In the genomic region with DNA sequence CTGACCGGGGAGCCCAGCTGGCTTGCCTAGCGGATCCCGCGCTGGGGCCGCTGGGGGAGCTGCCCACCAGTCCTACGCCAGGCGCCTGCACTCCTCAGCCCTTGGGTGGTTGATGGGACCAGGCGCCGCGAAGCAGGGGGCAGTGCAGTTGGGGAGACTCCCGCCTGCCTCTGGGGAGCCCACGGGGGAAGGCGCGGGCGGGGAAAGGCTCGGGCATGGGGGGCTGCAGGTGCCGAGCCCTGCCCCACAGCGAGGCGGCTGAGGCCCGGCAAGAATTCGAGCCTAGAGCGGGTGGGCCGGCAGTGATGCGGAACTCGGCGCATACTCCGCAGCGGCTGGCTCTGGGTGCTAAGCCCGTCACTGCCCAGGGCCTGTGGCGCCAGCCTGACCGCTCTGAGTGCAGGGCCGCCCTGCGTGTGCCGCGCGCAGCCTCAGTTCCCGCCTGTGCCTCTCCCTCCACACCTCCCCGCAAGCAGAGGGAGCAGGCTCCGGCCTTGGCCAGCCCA, we compare ENCODE assay signal across 16 cellular contexts.
A peak's percentile ranks its signal among the peaks of the same experiment; 100 is the strongest.
DNase-seq lines count a peak whose midpoint lies in the region; ATAC-seq and TF ChIP-seq lines count a peak whose summit lies in the region.
"Had no signal": no experiment of that assay in that cellular context is flagged by ENCODE, and none has a peak within 500 bp of the region (broad histone marks: within the 10 kb centered on the region; RNA-seq: fewer than 3 reads in every experiment).

No MANE protein-coding gene starts in this region.

- intact Hi-C loops in activated T-helper 1 cell treated with anti-CD3 and anti-CD28 coated beads, Interleukin-12 subunit alpha, Interleukin-12 subunit beta, Interleukin-2, Interleukin-4 antibody, amounts not matched to agents 30 ng/mL and 10 ng/mL and 1 ng/mL, durations not matched to agents 14 hours and 24 hours and 36 hours (cut with micrococcal nuclease) = no loop called here

- no peaks in the 10 kb centered on the region for H3K4me1 Mint-ChIP-seq in osteocyte (ENCODE audit: unreplicated experiment)
- no peaks in the 10 kb centered on the region for H3K4me1 Mint-ChIP-seq in activated T-helper 1 cell treated with anti-CD3 and anti-CD28 coated beads, Interleukin-12 subunit alpha, Interleukin-12 subunit beta, Interleukin-2, Interleukin-4 antibody, amounts not matched to agents 30 ng/mL and 10 ng/mL and 1 ng/mL, durations not matched to agents 14 hours and 24 hours and 36 hours (ENCODE audit: low read depth)
- H3K4me1 Mint-ChIP-seq: CD14-positive monocyte had no signal

- no peaks in the 10 kb centered on the region for H3K27me3 Mint-ChIP-seq in osteocyte (ENCODE audit: unreplicated experiment)
- peaks cover 4% of the 10 kb centered on the region for H3K27me3 Mint-ChIP-seq in activated T-helper 1 cell treated with anti-CD3 and anti-CD28 coated beads, Interleukin-12 subunit alpha, Interleukin-12 subunit beta, Interleukin-2, Interleukin-4 antibody, amounts not matched to agents 30 ng/mL and 10 ng/mL and 1 ng/mL, durations not matched to agents 14 hours and 24 hours and 36 hours (ENCODE audit: insufficient read depth)

- ATAC-seq in activated naive CD4-positive, alpha-beta T cell treated with anti-CD3 and anti-CD28 coated beads, Interleukin-2, amount 50 U/mL, for 72 hours = no peak
- ATAC-seq: GM12878 had no signal

- no peak for TF ChIP-seq CTCF in osteocyte (IDR thresholded peaks at IDR 0.05)

- peaks cover 15% of the 10 kb centered on the region for H3K9me3 Mint-ChIP-seq in osteocyte (ENCODE audit: unreplicated experiment)
- H3K9me3 Mint-ChIP-seq in activated T-helper 1 cell treated with anti-CD3 and anti-CD28 coated beads, Interleukin-12 subunit alpha, Interleukin-12 subunit beta, Interleukin-2, Interleukin-4 antibody, amounts not matched to agents 30 ng/mL and 10 ng/mL and 1 ng/mL, durations not matched to agents 14 hours and 24 hours and 36 hours = no peaks in the 10 kb centered on the region
- no peaks in the 10 kb centered on the region for H3K9me3 Mint-ChIP-seq in activated naive CD4-positive, alpha-beta T cell treated with anti-CD3 and anti-CD28 coated beads, Interleukin-2, amount 50 U/mL, for 72 hours

- in situ Hi-C loops in ACHN (cut with HindIII; ENCODE audit: low pct_ligation_motif_present, low pct_unique_long_range_greater_than_20kb, low sequenced_read_pairs) = no loop called here

- H3K36me3 Mint-ChIP-seq in osteocyte (ENCODE audit: unreplicated experiment) = no peaks in the 10 kb centered on the region
- H3K36me3 Mint-ChIP-seq in activated T-helper 1 cell treated with anti-CD3 and anti-CD28 coated beads, Interleukin-12 subunit alpha, Interleukin-12 subunit beta, Interleukin-2, Interleukin-4 antibody, amounts not matched to agents 30 ng/mL and 10 ng/mL and 1 ng/mL, durations not matched to agents 14 hours and 24 hours and 36 hours (ENCODE audit: low read depth) = no peaks in the 10 kb centered on the region
- peaks cover 0 to 11% of the 10 kb centered on the region in 2 donors for H3K36me3 Mint-ChIP-seq in activated naive CD4-positive, alpha-beta T cell treated with anti-CD3 and anti-CD28 coated beads, Interleukin-2, amount 50 U/mL, for 72 hours
- H3K36me3 Mint-ChIP-seq: CD14-positive monocyte had no signal

- H3K27ac Mint-ChIP-seq in osteocyte (ENCODE audit: unreplicated experiment) = no peak overlapping the region
- H3K27ac Mint-ChIP-seq in activated T-helper 1 cell treated with anti-CD3 and anti-CD28 coated beads, Interleukin-12 subunit alpha, Interleukin-12 subunit beta, Interleukin-2, Interleukin-4 antibody, amounts not matched to agents 30 ng/mL and 10 ng/mL and 1 ng/mL, durations not matched to agents 14 hours and 24 hours and 36 hours = no peak overlapping the region
- no peak overlapping the region for H3K27ac Mint-ChIP-seq in activated naive CD4-positive, alpha-beta T cell treated with anti-CD3 and anti-CD28 coated beads, Interleukin-2, amount 50 U/mL, for 72 hours
- H3K27ac Mint-ChIP-seq: CD14-positive monocyte had no signal

- DNase-seq in ACHN (peak; percentile 37), COR-L47 (lab: John Stamatoyannopoulos, UW) (peak; percentile 51), NCI-H69 (lab: John Stamatoyannopoulos, UW) (peak; percentile 65), osteocyte (ENCODE audit: extremely low spot score, unreplicated experiment) (peak; percentile 83), dermis blood vessel endothelial cell (no peak)
- no peak for DNase-seq in activated T-helper 1 cell treated with anti-CD3 and anti-CD28 coated beads, Interleukin-12 subunit alpha, Interleukin-12 subunit beta, Interleukin-2, Interleukin-4 antibody, amounts not matched to agents 30 ng/mL and 10 ng/mL and 1 ng/mL, durations not matched to agents 14 hours and 24 hours and 36 hours (ENCODE audit: low spot score)
- no peak for DNase-seq in activated naive CD4-positive, alpha-beta T cell treated with anti-CD3 and anti-CD28 coated beads, Interleukin-2, amount 50 U/mL, for 72 hours (ENCODE audit: low spot score in 2 of 2)
- DNase-seq: GOT3, NCI-H1105 treated with DMSO at 0.1 percent for 48 hours, NCI-H1694, NCI-H2081 treated with DMSO at 0.1 percent for 48 hours, NCI-H510A, NCI-H774, RPMI8226 had no signal

- H3K4me3 Mint-ChIP-seq in osteocyte (ENCODE audit: unreplicated experiment) = no peak overlapping the region
- no peak overlapping the region for H3K4me3 Mint-ChIP-seq in activated T-helper 1 cell treated with anti-CD3 and anti-CD28 coated beads, Interleukin-12 subunit alpha, Interleukin-12 subunit beta, Interleukin-2, Interleukin-4 antibody, amounts not matched to agents 30 ng/mL and 10 ng/mL and 1 ng/mL, durations not matched to agents 14 hours and 24 hours and 36 hours
- H3K4me3 Mint-ChIP-seq: CD14-positive monocyte had no signal

Comparison
In these comparisons a context has a peak if more than half of its experiments do, and no peak if none do; other contexts are left out.
1. DNase-seq: peak in ACHN (single experiment), COR-L47 (single experiment), NCI-H69 (single experiment) and osteocyte (single experiment); none in dermis blood vessel endothelial cell (single experiment), activated T-helper 1 cell treated with anti-CD3 and anti-CD28 coated beads, Interleukin-12 subunit alpha, Interleukin-12 subunit beta, Interleukin-2, Interleukin-4 antibody, amounts not matched to agents 30 ng/mL and 10 ng/mL and 1 ng/mL, durations not matched to agents 14 hours and 24 hours and 36 hours (single experiment) and activated naive CD4-positive, alpha-beta T cell treated with anti-CD3 and anti-CD28 coated beads, Interleukin-2, amount 50 U/mL, for 72 hours (0 of 2).